In the genomic region with DNA sequence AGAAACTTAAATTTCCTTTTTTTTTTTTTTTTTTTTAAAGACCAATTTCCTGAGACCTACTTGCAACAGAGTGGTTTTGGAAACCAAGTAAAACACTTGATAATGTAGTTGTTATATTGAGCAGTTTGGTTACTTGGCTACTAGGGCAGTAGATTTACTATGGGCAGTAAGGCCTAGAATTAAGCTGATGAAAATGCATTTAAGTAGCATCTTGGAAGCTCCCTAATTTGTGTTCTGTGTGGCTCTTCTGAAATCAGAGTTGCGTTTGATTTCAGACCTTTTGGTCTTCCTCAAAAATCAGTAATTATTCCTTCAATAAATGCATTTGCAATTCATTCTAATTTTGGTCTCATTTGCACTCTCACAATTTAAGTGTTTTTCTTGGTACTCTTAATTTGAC, we compare ENCODE assay signal across 8 cellular contexts. TPM values are rescaled to one million over a fixed set of nuclear protein-coding genes. Genes with fewer than 3 reads are reported as not detected.
DNase-seq lines count a peak whose midpoint lies in the region; ATAC-seq and TF ChIP-seq lines count a peak whose summit lies in the region.

No MANE protein-coding gene starts in this region.

- DNase-seq in SIG-M5 treated with dmso at 0.1 percent for 504 hours (lab: John Stamatoyannopoulos, UW; ENCODE audit: unreplicated experiment) (peak; percentile 38), SIG-M5 (lab: John Stamatoyannopoulos, UW) (no peak), activated B cell treated with CpG ODN at 0.5 μM for 24 hours (no peak)
- DNase-seq in stimulated activated CD4-positive, alpha-beta T cell treated with anti-CD3 and anti-CD28 coated beads, Interleukin-2, amount 100 ng/mL, for 48 hours: no peak

- POLR2A ChIA-PET in activated B cell treated with CpG ODN at 0.5 μM for 24 hours (lab: Charles Lee): interaction anchor here (4.2 kb wide), 1 partner anchor 53 kb away, joined by 50 read pairs; no protein-coding TSS in a partner anchor

- H3K27ac ChIP-seq in iPS-20b (ENCODE audit: low read length) (no peak overlapping the region), subcutaneous abdominal adipose tissue (ENCODE audit: low read depth, low read length) (peak overlapping the region; percentile 82)

- peaks cover 5% of the 10 kb centered on the region; the same call in 1 of the 2 replicates for H3K9me3 ChIP-seq in iPS-20b (ENCODE audit: insufficient read depth, low read depth, low read length)
- H3K9me3 ChIP-seq in subcutaneous abdominal adipose tissue (ENCODE audit: control insufficient read depth in 5 of 5, low read length in 5 of 5): no peaks in the 10 kb centered on the region

- CTCF ChIA-PET in activated B cell treated with CpG ODN at 0.5 μM for 24 hours (lab: Charles Lee): interaction anchor here (0.9 to 1.9 kb wide), 2 partner anchors 15 to 53 kb away, joined by 3 to 5 read pairs; no protein-coding TSS in a partner anchor

- peak overlapping the region; percentile 59 for H3K27ac Mint-ChIP-seq in activated B cell treated with CpG ODN at 0.5 μM for 24 hours

- no peaks in the 10 kb centered on the region for H3K27me3 Mint-ChIP-seq in activated B cell treated with CpG ODN at 0.5 μM for 24 hours

- no peak for ATAC-seq in activated B cell treated with CpG ODN at 0.5 μM for 24 hours (ENCODE audit: low read depth)
- ATAC-seq in GM19455 (IDR thresholded peaks at IDR 0.05; ENCODE audit: unreplicated experiment): no peak
- no peak for ATAC-seq in GM19397 (IDR thresholded peaks at IDR 0.05; ENCODE audit: unreplicated experiment)

- intact Hi-C loops in activated B cell treated with CpG ODN at 0.5 μM for 24 hours (cut with micrococcal nuclease): no loop called here

- peaks cover 18% of the 10 kb centered on the region for H3K4me1 Mint-ChIP-seq in activated B cell treated with CpG ODN at 0.5 μM for 24 hours

- H3K9ac ChIP-seq in iPS-20b (ENCODE audit: low read depth, low read length): peak overlapping the region; percentile 87
- peak overlapping the region; percentile 48 to 84 (median 84) for H3K9ac ChIP-seq in subcutaneous abdominal adipose tissue (ENCODE audit: low read length in 5 of 5)

- H3K27me3 ChIP-seq in iPS-20b (ENCODE audit: insufficient read depth, low read length) (peaks cover 13% of the 10 kb centered on the region), subcutaneous abdominal adipose tissue (ENCODE audit: control insufficient read depth in 5 of 5, insufficient read depth in 4 of 5, low read length in 5 of 5) (no peaks in the 10 kb centered on the region)

- peaks cover 2% of the 10 kb centered on the region for H3K9me3 Mint-ChIP-seq in activated B cell treated with CpG ODN at 0.5 μM for 24 hours

- H3K36me3 Mint-ChIP-seq in activated B cell treated with CpG ODN at 0.5 μM for 24 hours (ENCODE audit: low read depth): peaks cover 19% of the 10 kb centered on the region

- H3K4me1 ChIP-seq in iPS-20b (ENCODE audit: insufficient read depth, low read length): peaks cover 5% of the 10 kb centered on the region; the same call in 1 of the 2 replicates
- peaks cover 0 to 29% (median 23%) of the 10 kb centered on the region in 5 donors for H3K4me1 ChIP-seq in subcutaneous abdominal adipose tissue (ENCODE audit: control insufficient read depth in 5 of 5, insufficient read depth in 5 of 5, low read length in 5 of 5)

- peak overlapping the region; percentile 86 for H3K4me3 Mint-ChIP-seq in activated B cell treated with CpG ODN at 0.5 μM for 24 hours

- no peak for TF ChIP-seq CTCF in activated B cell treated with CpG ODN at 0.5 μM for 24 hours (IDR thresholded peaks at IDR 0.05)

- peaks cover 23% of the 10 kb centered on the region for H3K36me3 ChIP-seq in iPS-20b (ENCODE audit: insufficient read depth, low read depth, low read length)
- H3K36me3 ChIP-seq in subcutaneous abdominal adipose tissue (ENCODE audit: control insufficient read depth in 5 of 5, insufficient read depth in 5 of 5, low read length in 5 of 5): peaks cover 2 to 19% (median 7%) of the 10 kb centered on the region in 5 donors

- H3K4me3 ChIP-seq in iPS-20b (ENCODE audit: low read length): peak overlapping the region; percentile 93
- peak overlapping the region; percentile 82 to 95 (median 89) for H3K4me3 ChIP-seq in subcutaneous abdominal adipose tissue (ENCODE audit: low read depth in 1 of 5, low read length in 5 of 5)

RNA-seq across cellular contexts. Expression of a gene that starts 0.8 kb away (rescaled TPM):
- total RNA-seq in activated B cell treated with CpG ODN at 0.5 μM for 24 hours: 4.2 and 5.1 TPM in 2 replicates

RNA-seq across cellular contexts. Expression of a gene that starts 6.5 kb away (rescaled TPM):
- 11.5 and 12.7 TPM in 2 replicates for total RNA-seq in activated B cell treated with CpG ODN at 0.5 μM for 24 hours
